In the genomic region with DNA sequence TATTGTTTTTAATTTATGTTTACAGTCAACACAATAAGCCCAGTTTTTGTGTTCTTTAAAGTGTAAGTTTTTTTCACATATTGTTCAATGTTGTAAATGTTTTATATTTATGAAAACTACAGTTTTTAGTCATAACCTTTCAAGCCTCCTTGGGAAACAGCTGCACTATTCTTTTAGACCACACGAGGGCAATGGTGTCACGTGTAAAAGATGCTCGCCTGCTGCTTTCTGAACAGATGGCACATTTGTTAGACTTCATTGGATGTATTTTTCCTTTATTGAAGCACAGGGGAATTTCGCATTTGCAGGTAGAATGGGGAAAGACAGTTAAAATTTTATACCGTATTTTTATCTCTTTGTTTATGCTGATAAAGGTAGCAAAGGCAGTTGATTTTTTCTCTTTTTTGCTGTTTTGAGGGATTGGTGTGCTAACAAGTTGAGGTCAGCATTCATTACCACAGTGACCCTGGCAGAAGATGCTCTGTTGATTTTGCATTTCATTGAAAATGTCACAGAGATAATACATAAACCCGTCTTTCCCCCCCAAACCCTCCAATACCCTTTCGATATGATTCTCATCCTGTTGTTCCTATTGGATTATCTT, we compare ENCODE assay signal across 8 cellular contexts. TPM values are rescaled to one million over a fixed set of nuclear protein-coding genes. Genes with fewer than 3 reads are reported as not detected.
A peak's percentile ranks its signal among the peaks of the same experiment; 100 is the strongest.
DNase-seq lines count a peak whose midpoint lies in the region; ATAC-seq and TF ChIP-seq lines count a peak whose summit lies in the region.

No MANE protein-coding gene starts in this region.

- H3K4me1 ChIP-seq in adrenal gland (replicated peaks in 1 of 2) (peaks cover 7 to 17% of the 10 kb centered on the region in 2 donors), left ventricle myocardium inferior (peaks cover 23% of the 10 kb centered on the region), gastrocnemius medialis (peaks cover 9 to 12% of the 10 kb centered on the region in 2 donors)

- DNase-seq in HT-29 (ENCODE audit: low spot score) (peak; percentile 77), SKM-1 (lab: John Stamatoyannopoulos, UW; ENCODE audit: unreplicated experiment) (peak; percentile 3), adrenal gland (peak; percentile 40 to 87 (median 64)), left ventricle myocardium inferior (no peak), gastrocnemius medialis (peak in 1 of 2 donors; percentile 21)

- intact Hi-C loops in adrenal gland (cut with DNase I) (loop anchor here (10.0 kb wide), 4 partner anchors 440 to 1650 kb away; no protein-coding TSS in a partner anchor), left ventricle myocardium inferior (cut with micrococcal nuclease) (loop anchor here (10.0 kb wide), 2 partner anchors 940 to 1640 kb away; no protein-coding TSS in a partner anchor), gastrocnemius medialis (cut with DNase I; ENCODE audit: low total_unique reads) (no loop called here)

- H3K27ac ChIP-seq in C4-2B, result no peak overlapping the region
- no peak overlapping the region for H3K27ac ChIP-seq in adrenal gland
- no peak overlapping the region for H3K27ac ChIP-seq in left ventricle myocardium inferior (replicated peaks)
- H3K27ac ChIP-seq in gastrocnemius medialis, result no peak overlapping the region

- no peaks in the 10 kb centered on the region for H3K36me3 ChIP-seq in adrenal gland (replicated peaks in 1 of 2)
- H3K36me3 ChIP-seq in left ventricle myocardium inferior, result no peaks in the 10 kb centered on the region
- H3K36me3 ChIP-seq in gastrocnemius medialis, result no peaks in the 10 kb centered on the region

- TF ChIP-seq POLR2A in adrenal gland (IDR thresholded peaks at IDR 0.05), result no peak
- no peak for TF ChIP-seq POLR2A in gastrocnemius medialis (IDR thresholded peaks at IDR 0.05)

- H3K4me3 ChIP-seq in adrenal gland, result no peak overlapping the region
- no peak overlapping the region for H3K4me3 ChIP-seq in left ventricle myocardium inferior
- no peak overlapping the region for H3K4me3 ChIP-seq in gastrocnemius medialis

- peak; percentile 91 for TF ChIP-seq CTCF in C4-2B (conservative IDR thresholded peaks at IDR 0.05)
- peak; percentile 80 to 90 (median 85) for TF ChIP-seq CTCF in adrenal gland (IDR thresholded peaks at IDR 0.05)
- TF ChIP-seq CTCF in left ventricle myocardium inferior (IDR thresholded peaks at IDR 0.05; ENCODE audit: borderline replicate concordance), result peak; percentile 93
- peak; percentile 70 to 87 (median 79) for TF ChIP-seq CTCF in gastrocnemius medialis (IDR thresholded peaks at IDR 0.05 in 4 of 5, conservative IDR thresholded peaks at IDR 0.05 in 1 of 5)

- H3K27me3 ChIP-seq in adrenal gland (peaks cover 12% of the 10 kb centered on the region), left ventricle myocardium inferior (ENCODE audit: low read depth) (peaks cover 58% of the 10 kb centered on the region), gastrocnemius medialis (peaks cover 24 to 30% (median 26%) of the 10 kb centered on the region in 3 donors)

- in situ Hi-C loops in gastrocnemius medialis (cut with MboI; ENCODE audit: low sequenced_read_pairs in 4 of 4), result loop anchor here (10.0 to 25.0 kb wide), 3 partner anchors 940 to 1648 kb away; no protein-coding TSS in a partner anchor

- 4 to 8% (median 6%) methylated on average over 7 of the region's 7 CpGs for WGBS in adrenal gland, 4 donors

- ATAC-seq in GM18873 (IDR thresholded peaks at IDR 0.05; ENCODE audit: low FRiP score, unreplicated experiment) (peak; percentile 43), gastrocnemius medialis (no peak), GM21447 (IDR thresholded peaks at IDR 0.05; ENCODE audit: unreplicated experiment) (no peak)

- H3K9me3 ChIP-seq in adrenal gland (replicated peaks in 1 of 3) (no peaks in the 10 kb centered on the region), left ventricle myocardium inferior (replicated peaks) (no peaks in the 10 kb centered on the region), gastrocnemius medialis (no peaks in the 10 kb centered on the region)

RNA-seq across cellular contexts. Expression of a gene that starts 59.0 kb away (rescaled TPM):
- total RNA-seq in HT-29 (2014; rRNA removed; shearing (Covaris generic)), result 26.2 and 28.2 TPM in 2 replicates
- total RNA-seq in adrenal gland (10 to 100 TPM; 43.5 to 83.7 (median 57.5) TPM), left ventricle myocardium inferior (69.2 TPM), gastrocnemius medialis (10 to 100 TPM; 26.6 to 44.7 (median 32.1) TPM)
- 10 to 100 TPM; 20.9 to 64.9 (median 21.9) TPM for polyA plus RNA-seq in adrenal gland
